Comparison of ENCODE assay signal across 9 cellular contexts in the genomic region with DNA sequence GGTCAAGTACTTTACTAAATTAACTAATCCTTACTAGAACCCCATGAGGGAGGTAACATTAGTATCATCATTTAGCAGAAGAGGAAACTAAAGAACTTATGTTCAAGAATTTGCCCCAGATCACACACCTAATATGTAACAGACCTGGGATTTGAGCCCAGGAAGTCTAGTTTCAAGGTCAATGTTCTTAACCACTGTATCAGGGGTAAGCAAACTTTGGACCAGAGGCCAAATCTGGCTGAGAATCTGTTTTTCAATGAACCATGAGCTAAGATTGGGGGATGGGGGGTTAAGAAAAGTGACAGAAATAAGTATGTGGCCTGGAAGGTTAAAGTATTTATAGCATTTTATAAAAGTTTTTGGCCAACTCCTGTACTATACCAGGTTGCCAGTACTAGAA.
"Had no signal": no experiment of that assay in that cellular context is flagged by ENCODE, and none has a peak within 500 bp of the region (broad histone marks: within the 10 kb centered on the region; RNA-seq: fewer than 3 reads in every experiment).

No MANE protein-coding gene starts in this region.

- H3K36me3 ChIP-seq: HAP-1 had no signal

- H2AFZ ChIP-seq: GM23248 had no signal

- DNase-seq: GM23248, GOT3, H7, HFFc6, IMR-90 had no signal

- H3K9ac ChIP-seq: GM23248 had no signal

- FAIRE-seq: K562 had no signal

- H3K27ac ChIP-seq: GM23248, HL-60 had no signal

- H3K4me1 ChIP-seq: HAP-1 had no signal

- H3K9me3 ChIP-seq: HAP-1 had no signal

- ATAC-seq: HCT116, K562 had no signal

- H3K4me3 ChIP-seq: GM23248, HAP-1, K562 had no signal
